In genomic region chr5:2096827-2097226, GRCh38 we compare ENCODE assay signal across 30 cellular contexts.
"Had no signal": no experiment of that assay in that cellular context is flagged by ENCODE, and none has a peak within 500 bp of the region (broad histone marks: within the 10 kb centered on the region; RNA-seq: fewer than 3 reads in every experiment).

No MANE protein-coding gene starts in this region.

- H3K4me1 Mint-ChIP-seq: activated B cell treated with CpG ODN at 0.5 μM for 24 hours; activated T-helper 17 cell treated with anti-CD3 and anti-CD28 coated beads, Interleukin-2, amount 50 U/mL, for 72 hours; central memory CD8-positive, alpha-beta T cell; endodermal cell; T-helper 17 cell had no signal

- DNase-seq: activated B cell treated with CpG ODN at 0.5 μM for 24 hours; activated CD4-positive, alpha-beta T cell treated with anti-CD3 and anti-CD28 coated beads for 48 hours; activated CD4-positive, alpha-beta T cell treated with anti-CD3 and anti-CD28 coated beads, Interleukin-2, amount 50 U/mL, for 1 hour; activated CD4-positive, alpha-beta T cell treated with anti-CD3 and anti-CD28 coated beads, Interleukin-2, amount 50 U/mL, for 48 hours; activated CD8-positive, alpha-beta memory T cell treated with anti-CD3 and anti-CD28 coated beads for 24 hours; activated CD8-positive, alpha-beta T cell treated with anti-CD3 and anti-CD28 coated beads for 36 hours; activated effector memory CD4-positive, alpha-beta T cell treated with Interleukin-2 at 50 U/mL for 16 hours; activated gamma-delta T cell treated with Interleukin-2 at 50 U/mL for 16 hours; activated naive CD4-positive, alpha-beta T cell treated with anti-CD3 and anti-CD28 coated beads, Interleukin-2, amount 50 U/mL, for 16 hours; activated naive CD4-positive, alpha-beta T cell treated with Interleukin-2 at 50 U/mL for 16 hours; activated T-cell treated with anti-CD3 and anti-CD28 coated beads, Interleukin-2, amount 50 U/mL, for 4 hours; amniotic stem cell; anterior cingulate cortex; brain microvascular endothelial cell; dorsolateral prefrontal cortex; effector memory CD4-positive, alpha-beta T cell; endodermal cell; foreskin fibroblast; T-helper 1 cell; T-helper 17 cell; T1000; WERI-Rb-1 had no signal

- H3K4me3 Mint-ChIP-seq: activated B cell treated with CpG ODN at 0.5 μM for 24 hours; activated CD8-positive, alpha-beta T cell treated with anti-CD3 and anti-CD28 coated beads for 36 hours; activated naive CD8-positive, alpha-beta T cell; activated T-cell treated with anti-CD3 and anti-CD28 coated beads, Interleukin-2, amount 50 U/mL, for 4 hours; activated T-helper 17 cell treated with anti-CD3 and anti-CD28 coated beads, Interleukin-2, amount 50 U/mL, for 72 hours; central memory CD8-positive, alpha-beta T cell; dendritic cell treated with granulocyte-macrophage colony-stimulating factor and Interleukin-4, amounts not matched to agents 40 ng/mL and 50 ng/mL, for 4 days; endodermal cell; T-helper 17 cell; T-helper 2 cell treated with Interferon-gamma antibody and Interleukin-4, amounts not matched to agents 5 μg/mL and 100 μg/mL, for 36 hours had no signal

- H3K9me3 Mint-ChIP-seq: activated B cell treated with CpG ODN at 0.5 μM for 24 hours; activated CD8-positive, alpha-beta T cell treated with anti-CD3 and anti-CD28 coated beads for 36 hours; activated T-cell treated with anti-CD3 and anti-CD28 coated beads, Interleukin-2, amount 50 U/mL, for 4 hours; activated T-helper 17 cell treated with anti-CD3 and anti-CD28 coated beads, Interleukin-2, amount 50 U/mL, for 72 hours; central memory CD8-positive, alpha-beta T cell; dendritic cell treated with granulocyte-macrophage colony-stimulating factor and Interleukin-4, amounts not matched to agents 40 ng/mL and 50 ng/mL, for 4 days; endodermal cell; T-helper 2 cell treated with Interferon-gamma antibody and Interleukin-4, amounts not matched to agents 5 μg/mL and 100 μg/mL, for 36 hours had no signal

- H3K36me3 ChIP-seq: brain microvascular endothelial cell, WERI-Rb-1 had no signal

- H3K36me3 Mint-ChIP-seq: activated naive CD8-positive, alpha-beta T cell had no signal

- H3K4me3 ChIP-seq: coronary artery, dorsolateral prefrontal cortex had no signal

- H3K27ac ChIP-seq: brain microvascular endothelial cell, coronary artery, dorsolateral prefrontal cortex, WERI-Rb-1 had no signal

- H3K27me3 Mint-ChIP-seq: activated B cell treated with CpG ODN at 0.5 μM for 24 hours; dendritic cell treated with granulocyte-macrophage colony-stimulating factor and Interleukin-4, amounts not matched to agents 40 ng/mL and 50 ng/mL, for 4 days had no signal

- ATAC-seq: activated CD4-positive, CD25-positive, alpha-beta regulatory T cell treated with anti-CD3 and anti-CD28 coated beads, Interleukin-2, amount 50 U/mL, for 24 hours; activated CD8-positive, alpha-beta T cell treated with anti-CD3 and anti-CD28 coated beads for 36 hours; activated T-cell treated with anti-CD3 and anti-CD28 coated beads, Interleukin-2, amount 50 U/mL, for 4 hours; activated T-helper 17 cell treated with anti-CD3 and anti-CD28 coated beads, Interleukin-2, amount 50 U/mL, for 72 hours; esophagus mucosa; T-helper 17 cell had no signal

- H3K27me3 ChIP-seq: brain microvascular endothelial cell had no signal

- H3K27ac Mint-ChIP-seq: activated B cell treated with CpG ODN at 0.5 μM for 24 hours; activated CD8-positive, alpha-beta T cell treated with anti-CD3 and anti-CD28 coated beads for 36 hours; activated naive CD8-positive, alpha-beta T cell; activated T-helper 17 cell treated with anti-CD3 and anti-CD28 coated beads, Interleukin-2, amount 50 U/mL, for 72 hours; dendritic cell treated with granulocyte-macrophage colony-stimulating factor and Interleukin-4, amounts not matched to agents 40 ng/mL and 50 ng/mL, for 4 days; endodermal cell; T-helper 17 cell; T-helper 2 cell treated with Interferon-gamma antibody and Interleukin-4, amounts not matched to agents 5 μg/mL and 100 μg/mL, for 36 hours had no signal
